ENCODE assay signal across 1 cellular context in genomic region chr7:98231489-98232275, GRCh38.
TF ChIP-seq lines count a peak whose summit lies in the region.

No MANE protein-coding gene starts in this region.

TF ChIP-seq in K562, 482 proteins besides CTCF, POLR2A, EP300 and RAD21:
- TF ChIP-seq POLR2G (IDR thresholded peaks at IDR 0.05; ENCODE audit: low read depth, low read length) (peak; percentile 32), POLR2AphosphoS2 (IDR thresholded peaks at IDR 0.05; ENCODE audit: low read length) (no peak), HMBOX1 (IDR thresholded peaks at IDR 0.05) (no peak), ZNF263 (CRISPR knock-in tag; IDR thresholded peaks at IDR 0.05; ENCODE audit: borderline replicate concordance) (no peak)
